Comparison of ENCODE assay signal across 1 cellular context in genomic region chr9:130149654-130150286, GRCh38.
TF ChIP-seq lines count a peak whose summit lies in the region.

No MANE protein-coding gene starts in this region.

TF ChIP-seq in K562, 482 proteins besides CTCF, POLR2A, EP300 and RAD21 (continued from another document):
- TF ChIP-seq RNF219 (CRISPR knock-in tag; IDR thresholded peaks at IDR 0.05) (no peak), HBP1 (CRISPR knock-in tag; IDR thresholded peaks at IDR 0.05) (no peak)
TF ChIP-seq in K562: peak in this region for 12.
